ENCODE assay signal across 24 cellular contexts in genomic region chr4:74931386-74931785, GRCh38. TPM values are rescaled to one million over a fixed set of nuclear protein-coding genes. Genes with fewer than 3 reads are reported as not detected.
"Had no signal": no experiment of that assay in that cellular context is flagged by ENCODE, and none has a peak within 500 bp of the region (broad histone marks: within the 10 kb centered on the region; RNA-seq: fewer than 3 reads in every experiment).

No MANE protein-coding gene starts in this region.

- H3K36me3 ChIP-seq: colonic mucosa, esophagus squamous epithelium, heart right ventricle, spleen, tibial nerve had no signal

- H3K4me1 ChIP-seq: colonic mucosa had no signal

- H3K27ac Mint-ChIP-seq: activated naive CD4-positive, alpha-beta T cell treated with anti-CD3 and anti-CD28 coated beads, Interleukin-2, amount 50 U/mL, for 24 hours; activated T-cell treated with anti-CD3 and anti-CD28 coated beads, Interleukin-2, amount 50 U/mL, for 24 hours; mesothelial cell of epicardium; naive B cell had no signal

- DNase-seq: activated CD4-positive, alpha-beta T cell treated with anti-CD3 and anti-CD28 coated beads for 4 hours; activated CD4-positive, alpha-beta T cell treated with anti-CD3 and anti-CD28 coated beads, Interleukin-2, amount 50 U/mL, for 48 hours; activated CD8-positive, alpha-beta memory T cell treated with anti-CD3 and anti-CD28 coated beads, Interleukin-2, amount 50 U/mL, for 48 hours; activated T-cell treated with anti-CD3 and anti-CD28 coated beads, Interleukin-2, amount 50 U/mL, for 24 hours; anterior cingulate cortex; cerebellar nuclear complex; colonic mucosa; effector CD8-positive, alpha-beta T cell; esophagus squamous epithelium; foreskin melanocyte; heart right ventricle; kidney glomerular epithelial cell; left ventricle myocardium superior; naive B cell; occipital lobe; spleen; stimulated activated naive CD4-positive, alpha-beta T cell treated with Interleukin-2 at 50 U/mL for 16 hours; T-helper 1 cell had no signal

- H3K4me3 ChIP-seq: colonic mucosa, esophagus squamous epithelium, heart right ventricle, spleen, tibial nerve had no signal

- H3K4me1 Mint-ChIP-seq: activated naive CD4-positive, alpha-beta T cell treated with anti-CD3 and anti-CD28 coated beads, Interleukin-2, amount 50 U/mL, for 24 hours had no signal

- H3K9me3 Mint-ChIP-seq: activated T-cell treated with anti-CD3 and anti-CD28 coated beads, Interleukin-2, amount 50 U/mL, for 24 hours; mesothelial cell of epicardium; naive B cell had no signal

- H3K27me3 ChIP-seq: colonic mucosa had no signal

- H3K9me3 ChIP-seq: colonic mucosa, esophagus squamous epithelium, heart right ventricle, spleen, tibial nerve had no signal

- H3K27ac ChIP-seq: colonic mucosa, epithelial cell of prostate, esophagus squamous epithelium, heart right ventricle, spleen, tibial nerve had no signal

- H3K36me3 Mint-ChIP-seq: activated naive CD4-positive, alpha-beta T cell treated with anti-CD3 and anti-CD28 coated beads, Interleukin-2, amount 50 U/mL, for 24 hours; mesothelial cell of epicardium; naive B cell had no signal

- H3K4me3 Mint-ChIP-seq: activated naive CD4-positive, alpha-beta T cell treated with anti-CD3 and anti-CD28 coated beads, Interleukin-2, amount 50 U/mL, for 24 hours; activated T-cell treated with anti-CD3 and anti-CD28 coated beads, Interleukin-2, amount 50 U/mL, for 24 hours; mesothelial cell of epicardium had no signal

RNA-seq across cellular contexts. Expression of gene PARM1, which starts 1.5 kb away (rescaled TPM):
- total RNA-seq: dermis microvascular lymphatic vessel endothelial cell, lung microvascular endothelial cell had no signal
